In genomic region chr12:27434673-27435565, GRCh38 we compare ENCODE assay signal across 9 cellular contexts. TPM values are rescaled to one million over a fixed set of nuclear protein-coding genes. Genes with fewer than 3 reads are reported as not detected.
A peak's percentile ranks its signal among the peaks of the same experiment; 100 is the strongest.
DNase-seq lines count a peak whose midpoint lies in the region; ATAC-seq and TF ChIP-seq lines count a peak whose summit lies in the region.
"Had no signal": no experiment of that assay in that cellular context is flagged by ENCODE, and none has a peak within 500 bp of the region (broad histone marks: within the 10 kb centered on the region; RNA-seq: fewer than 3 reads in every experiment).

No MANE protein-coding gene starts in this region.

- no peak overlapping the region for H3K4me3 ChIP-seq in CD4-positive, CD25-positive, alpha-beta regulatory T cell (ENCODE audit: low read depth, low read length)
- H3K4me3 ChIP-seq in H7 (ENCODE audit: insufficient read depth, low read depth, low read length) = no peak overlapping the region

- peak in 2 of 3 donors; percentile 23 to 62 for DNase-seq in CD4-positive, CD25-positive, alpha-beta regulatory T cell
- DNase-seq in H7 = peak; percentile 24
- peak; percentile 42 for DNase-seq in T1000 (lab: John Stamatoyannopoulos, UW)
- DNase-seq in erythroblast (lab: John Stamatoyannopoulos, UW) = peak; percentile 3 to 23
- peak; percentile 29 for DNase-seq in occipital lobe (lab: John Stamatoyannopoulos, UW)
- DNase-seq in NCI-H146 treated with DMSO at 0.1 percent for 48 hours (lab: John Stamatoyannopoulos, UW; ENCODE audit: unreplicated experiment) = no peak
- DNase-seq in NCI-H526 treated with DMSO at 0.1 percent for 48 hours (lab: John Stamatoyannopoulos, UW) = no peak

- H3K27ac Mint-ChIP-seq in CD4-positive, CD25-positive, alpha-beta regulatory T cell = no peak overlapping the region

- peaks cover 0 to 5% (median 0%) of the 10 kb centered on the region in 7 donors for H3K9me3 Mint-ChIP-seq in CD4-positive, CD25-positive, alpha-beta regulatory T cell

- H3K36me3 ChIP-seq in CD4-positive, CD25-positive, alpha-beta regulatory T cell (ENCODE audit: control insufficient read depth, insufficient read depth, low read length) = no peaks in the 10 kb centered on the region
- H3K36me3 ChIP-seq in H7 (replicated peaks; ENCODE audit: control insufficient read depth, insufficient read depth, low read length) = no peaks in the 10 kb centered on the region; the same call in 1 of the 2 replicates

- H3K27me3 ChIP-seq in CD4-positive, CD25-positive, alpha-beta regulatory T cell (ENCODE audit: control insufficient read depth, insufficient read depth, low read length) = peaks cover 2% of the 10 kb centered on the region
- H3K27me3 ChIP-seq in H7 (ENCODE audit: control insufficient read depth, insufficient read depth, low read length) = no peaks in the 10 kb centered on the region

- no peaks in the 10 kb centered on the region for H3K36me3 Mint-ChIP-seq in CD4-positive, CD25-positive, alpha-beta regulatory T cell

- no peaks in the 10 kb centered on the region for H3K4me1 ChIP-seq in CD4-positive, CD25-positive, alpha-beta regulatory T cell (ENCODE audit: control insufficient read depth, insufficient read depth, low read length, poor library complexity, severe bottlenecking)

- ATAC-seq in CD4-positive, CD25-positive, alpha-beta regulatory T cell (ENCODE audit: low read depth in 2 of 2) = peak; percentile 68 to 74
- ATAC-seq in HG02588 (IDR thresholded peaks at IDR 0.05; ENCODE audit: unreplicated experiment) = no peak

- H3K27ac ChIP-seq in CD4-positive, CD25-positive, alpha-beta regulatory T cell (ENCODE audit: insufficient read depth, low read length, poor library complexity, severe bottlenecking) = no peak overlapping the region

- H3K4me3 Mint-ChIP-seq in CD4-positive, CD25-positive, alpha-beta regulatory T cell = no peak overlapping the region

- H3K9me3 ChIP-seq in CD4-positive, CD25-positive, alpha-beta regulatory T cell (ENCODE audit: control insufficient read depth in 2 of 2, low read length in 2 of 2) = no peaks in the 10 kb centered on the region

- peaks cover 11 to 13% (median 12%) of the 10 kb centered on the region in 4 donors for H3K4me1 Mint-ChIP-seq in CD4-positive, CD25-positive, alpha-beta regulatory T cell

- peaks cover 17% of the 10 kb centered on the region for H3K27me3 Mint-ChIP-seq in CD4-positive, CD25-positive, alpha-beta regulatory T cell

- TF ChIP-seq POLR2A in erythroblast (IDR thresholded peaks at IDR 0.05; ENCODE audit: low read length) = no peak

RNA-seq across cellular contexts. Expression of gene SMCO2, which starts 11.6 kb away (rescaled TPM):
- total RNA-seq in CD4-positive, CD25-positive, alpha-beta regulatory T cell = not detected
- polyA plus RNA-seq in CD4-positive, CD25-positive, alpha-beta regulatory T cell = not detected
- total RNA-seq in H7 (2014; rRNA removed; shearing (Covaris generic)) = not detected in 2 replicates
- 0.78 TPM for total RNA-seq in occipital lobe
- total RNA-seq: LHCN-M2 had no signal

Comparison
In these comparisons a context has a peak if more than half of its experiments do, and no peak if none do; other contexts are left out.
1. DNase-seq: peak in CD4-positive, CD25-positive, alpha-beta regulatory T cell (2 of 3), H7 (single experiment), T1000 (single experiment), erythroblast (2 of 2) and occipital lobe (single experiment); none in NCI-H146 treated with DMSO at 0.1 percent for 48 hours (single experiment) and NCI-H526 treated with DMSO at 0.1 percent for 48 hours (single experiment).